Comparison of ENCODE assay signal across 16 cellular contexts in the genomic region with DNA sequence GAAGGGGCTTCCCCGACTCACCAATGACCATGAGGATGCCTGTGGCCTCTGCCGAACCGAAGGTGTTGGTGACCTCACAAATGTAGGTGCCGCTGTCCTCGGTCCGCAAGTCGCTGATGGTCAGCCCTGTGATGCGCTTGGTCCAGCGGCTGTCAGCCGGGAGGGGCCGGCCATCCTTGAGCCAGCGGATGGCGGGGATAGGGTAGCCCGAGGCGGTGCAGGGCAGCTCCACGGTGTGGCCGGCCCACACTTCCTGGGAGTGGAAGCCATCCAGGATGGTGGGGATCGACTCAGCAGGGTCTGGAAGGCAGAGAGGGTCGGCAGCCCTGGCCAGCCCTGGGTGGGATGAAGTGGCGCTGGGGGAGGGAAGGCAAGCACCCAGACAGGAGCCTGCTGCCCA.
DNase-seq lines count a peak whose midpoint lies in the region; ATAC-seq and TF ChIP-seq lines count a peak whose summit lies in the region.
"Had no signal": no experiment of that assay in that cellular context is flagged by ENCODE, and none has a peak within 500 bp of the region (broad histone marks: within the 10 kb centered on the region; RNA-seq: fewer than 3 reads in every experiment).

No MANE protein-coding gene starts in this region.

- H3K4me1 ChIP-seq in SK-N-SH (ENCODE audit: control insufficient read depth in 1 of 2, insufficient read depth in 2 of 2, low read depth in 1 of 2, low read length in 1 of 2), result peaks cover 0 to 42% of the 10 kb centered on the region in 2 experiments; a peak in 2 of 4 replicates
- H3K4me1 ChIP-seq in neuronal stem cell (ENCODE audit: control insufficient read depth in 2 of 2, insufficient read depth in 1 of 2, low read depth in 1 of 2, low read length in 2 of 2), result peaks cover 3 to 8% of the 10 kb centered on the region in 2 donors
- H3K4me1 ChIP-seq: A549 had no signal

- POLR2A ChIA-PET in SK-N-SH (lab: Yijun Ruan, JAX), result no interaction called here

- H3K4ac ChIP-seq in neuronal stem cell (ENCODE audit: low read length), result no peak overlapping the region

- H3K27me3 ChIP-seq in SK-N-SH (ENCODE audit: insufficient read depth) (no peaks in the 10 kb centered on the region; the same call in 1 of the 2 replicates), neuronal stem cell (ENCODE audit: control insufficient read depth in 3 of 3, insufficient read depth in 3 of 3, low read depth in 1 of 3, low read length in 3 of 3) (peaks cover 0 to 8% (median 4%) of the 10 kb centered on the region in 3 experiments)

- H3K4me3 ChIP-seq in SK-N-SH (ENCODE audit: low read depth in 2 of 2, low read length in 1 of 2), result no peak overlapping the region
- no peak overlapping the region for H3K4me3 ChIP-seq in neuronal stem cell (ENCODE audit: low read length in 2 of 2)
- H3K4me3 ChIP-seq: A549; BLaER1 treated with 17β-estradiol and CSF1 and Interleukin-3, amounts not matched to agents 10 nM and 100 nM had no signal

- H2BK120ac ChIP-seq in neuronal stem cell (ENCODE audit: low read depth, low read length), result no peak overlapping the region

- H2AK5ac ChIP-seq in neuronal stem cell (ENCODE audit: low read depth, low read length), result no peak overlapping the region

- H3K36me3 ChIP-seq in SK-N-SH (replicated peaks in 1 of 2; ENCODE audit: control insufficient read depth in 1 of 2, insufficient read depth in 2 of 2, low read length in 1 of 2) (no peaks in the 10 kb centered on the region), neuronal stem cell (replicated peaks in 1 of 2; ENCODE audit: control insufficient read depth in 2 of 2, insufficient read depth in 2 of 2, low read length in 2 of 2) (no peaks in the 10 kb centered on the region)
- H3K36me3 ChIP-seq: BLaER1 treated with 17β-estradiol and CSF1 and Interleukin-3, amounts not matched to agents 10 nM and 100 nM had no signal

- no peak for TF ChIP-seq EP300 in SK-N-SH (IDR thresholded peaks at IDR 0.05; ENCODE audit: borderline replicate concordance in 1 of 2, low read depth in 1 of 2, low read length in 1 of 2)

- WGBS in SK-N-SH (ENCODE audit: low lambda C conversion rate), result 49% methylated on average over 2 of the region's 20 CpGs
- WGBS in neuronal stem cell (ENCODE audit: extremely low coverage in 2 of 2, insufficient read length in 2 of 2, insufficient replicate concordance in 1 of 2), 2 donors, result no CpG with 5 or more reads among the region's 20 CpGs

- no peak overlapping the region for H2AFZ ChIP-seq in SK-N-SH (ENCODE audit: low read depth)
- no peak overlapping the region for H2AFZ ChIP-seq in neuronal stem cell (ENCODE audit: low read length)

- no peak for TF ChIP-seq RAD21 in SK-N-SH (IDR thresholded peaks at IDR 0.05; ENCODE audit: low read length)

- no peak for TF ChIP-seq CTCF in SK-N-SH (IDR thresholded peaks at IDR 0.05)

- peak overlapping the region; percentile 83 for H3K14ac ChIP-seq in neuronal stem cell (ENCODE audit: low read length)

- H3K79me1 ChIP-seq in neuronal stem cell (ENCODE audit: low read depth, low read length), result no peaks in the 10 kb centered on the region

- ATAC-seq in SK-N-SH treated with all-trans-retinoic acid at 6 μM for 48 hours, result no peak
- ATAC-seq: A549; CD8-positive, alpha-beta T cell had no signal

- H3K9ac ChIP-seq in SK-N-SH, result no peak overlapping the region
- no peak overlapping the region for H3K9ac ChIP-seq in neuronal stem cell (ENCODE audit: low read depth, low read length, poor library complexity)
- H3K9ac ChIP-seq: BLaER1 treated with 17β-estradiol and CSF1 and Interleukin-3, amounts not matched to agents 10 nM and 100 nM had no signal

- H3K18ac ChIP-seq in neuronal stem cell (ENCODE audit: low read length), result peak overlapping the region; percentile 75

- H2BK12ac ChIP-seq in neuronal stem cell (ENCODE audit: low read length), result peak overlapping the region; percentile 85

- H2BK15ac ChIP-seq in neuronal stem cell (ENCODE audit: low read length), result peak overlapping the region; percentile 17

- H3K9me2 ChIP-seq in SK-N-SH, result no peaks in the 10 kb centered on the region

- H4K91ac ChIP-seq in neuronal stem cell (ENCODE audit: low read depth, low read length, poor library complexity), result no peak overlapping the region

- CTCF ChIA-PET in SK-N-SH (lab: Yijun Ruan, JAX), result interaction anchor here (1.6 to 4.2 kb wide), 2 partner anchors 81 to 283 kb away, joined by 3 to 23 read pairs; no protein-coding TSS in a partner anchor

- H3K23ac ChIP-seq in neuronal stem cell (ENCODE audit: low read depth, low read length, poor library complexity), result peak overlapping the region; percentile 57

- H3F3A ChIP-seq in SK-N-SH (replicated peaks; ENCODE audit: insufficient read depth), result no peaks in the 10 kb centered on the region

- H4K20me1 ChIP-seq in SK-N-SH (ENCODE audit: insufficient read depth), result no peaks in the 10 kb centered on the region

- DNase-seq in SK-N-SH (no peak), neuronal stem cell (ENCODE audit: low spot score) (no peak), NCI-H128 (lab: John Stamatoyannopoulos, UW; ENCODE audit: unreplicated experiment) (no peak), SKM-1 treated with dmso at 0.1 percent for 144 hours (lab: John Stamatoyannopoulos, UW; ENCODE audit: unreplicated experiment) (no peak)
- DNase-seq: AML-193; Caco-2; Calu3; CD4-positive, alpha-beta T cell; CD8-positive, alpha-beta T cell; DMS79 treated with DMSO at 0.1 percent for 48 hours; GF-D8 had no signal

- no peaks in the 10 kb centered on the region for H3K79me2 ChIP-seq in SK-N-SH (ENCODE audit: insufficient read depth)

- H4K8ac ChIP-seq in neuronal stem cell (ENCODE audit: low read depth, low read length), result no peak overlapping the region

- no peak overlapping the region for H2BK5ac ChIP-seq in neuronal stem cell (ENCODE audit: low read length)

- H3K9me3 ChIP-seq in SK-N-SH, result no peaks in the 10 kb centered on the region
- no peaks in the 10 kb centered on the region for H3K9me3 ChIP-seq in neuronal stem cell (replicated peaks in 1 of 2; ENCODE audit: control insufficient read depth in 2 of 2, insufficient read depth in 1 of 2, low read depth in 1 of 2, low read length in 2 of 2)
- H3K9me3 ChIP-seq: A549; BLaER1 treated with 17β-estradiol and CSF1 and Interleukin-3, amounts not matched to agents 10 nM and 100 nM; Caco-2 had no signal

- peak overlapping the region in 1 of 2 experiments; percentile 81; a peak in 2 of 4 replicates for H3K27ac ChIP-seq in SK-N-SH (ENCODE audit: low read depth in 2 of 2, low read length in 1 of 2)
- H3K27ac ChIP-seq in neuronal stem cell (replicated peaks; ENCODE audit: low read length), result no peak overlapping the region
- H3K27ac ChIP-seq: 22Rv1; A549; BLaER1 treated with 17β-estradiol and CSF1 and Interleukin-3, amounts not matched to agents 10 nM and 100 nM; C4-2B had no signal

- no peak overlapping the region for H3K4me2 ChIP-seq in SK-N-SH
- H3K4me2 ChIP-seq in neuronal stem cell (ENCODE audit: insufficient read depth, low read length, poor library complexity, severe bottlenecking), result no peak overlapping the region
- H3K4me2 ChIP-seq: A549; BLaER1 treated with 17β-estradiol and CSF1 and Interleukin-3, amounts not matched to agents 10 nM and 100 nM had no signal

TF ChIP-seq in SK-N-SH, 30 proteins besides CTCF, POLR2A, EP300 and RAD21:
- TF ChIP-seq FOXJ3 (CRISPR knock-in tag; IDR thresholded peaks at IDR 0.05) (0 out of 2 replicates have a peak, but pooled peaks have one; percentile 11), CHD2 (IDR thresholded peaks at IDR 0.05; ENCODE audit: low read length, partially characterized antibody) (no peak), NFIC (IDR thresholded peaks at IDR 0.05; ENCODE audit: borderline replicate concordance) (no peak), MEF2A (IDR thresholded peaks at IDR 0.05; ENCODE audit: borderline replicate concordance, low read depth) (no peak), MXI1 (IDR thresholded peaks at IDR 0.05; ENCODE audit: low read depth, low read length) (no peak), SIN3A (IDR thresholded peaks at IDR 0.05; ENCODE audit: borderline replicate concordance, low read depth, low read length) (no peak), RXRA (IDR thresholded peaks at IDR 0.05; ENCODE audit: borderline replicate concordance, low read depth) (no peak)

TF ChIP-seq in SK-N-SH treated with all-trans-retinoic acid at 6 μM for 48 hours, 23 proteins besides CTCF, POLR2A, EP300 and RAD21 (continues in another document):
- TF ChIP-seq ZNF565 (CRISPR knock-in tag; conservative IDR thresholded peaks at IDR 0.05; ENCODE audit: low read depth), result no peak
- no peak for TF ChIP-seq GLIS3 (CRISPR knock-in tag; IDR thresholded peaks at IDR 0.05)
- no peak for TF ChIP-seq ZFP30 (CRISPR knock-in tag; IDR thresholded peaks at IDR 0.05)
- TF ChIP-seq ESRRG (CRISPR knock-in tag; IDR thresholded peaks at IDR 0.05), result no peak
- TF ChIP-seq, protein P1, sequence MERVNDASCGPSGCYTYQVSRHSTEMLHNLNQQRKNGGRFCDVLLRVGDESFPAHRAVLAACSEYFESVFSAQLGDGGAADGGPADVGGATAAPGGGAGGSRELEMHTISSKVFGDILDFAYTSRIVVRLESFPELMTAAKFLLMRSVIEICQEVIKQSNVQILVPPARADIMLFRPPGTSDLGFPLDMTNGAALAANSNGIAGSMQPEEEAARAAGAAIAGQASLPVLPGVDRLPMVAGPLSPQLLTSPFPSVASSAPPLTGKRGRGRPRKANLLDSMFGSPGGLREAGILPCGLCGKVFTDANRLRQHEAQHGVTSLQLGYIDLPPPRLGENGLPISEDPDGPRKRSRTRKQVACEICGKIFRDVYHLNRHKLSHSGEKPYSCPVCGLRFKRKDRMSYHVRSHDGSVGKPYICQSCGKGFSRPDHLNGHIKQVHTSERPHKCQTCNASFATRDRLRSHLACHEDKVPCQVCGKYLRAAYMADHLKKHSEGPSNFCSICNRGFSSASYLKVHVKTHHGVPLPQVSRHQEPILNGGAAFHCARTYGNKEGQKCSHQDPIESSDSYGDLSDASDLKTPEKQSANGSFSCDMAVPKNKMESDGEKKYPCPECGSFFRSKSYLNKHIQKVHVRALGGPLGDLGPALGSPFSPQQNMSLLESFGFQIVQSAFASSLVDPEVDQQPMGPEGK (CRISPR knock-in tag; IDR thresholded peaks at IDR 0.05; ENCODE audit: borderline replicate concordance), result no peak
- no peak for TF ChIP-seq ZNF8 (CRISPR knock-in tag; IDR thresholded peaks at IDR 0.05)
- TF ChIP-seq ZC3H10 (CRISPR knock-in tag; IDR thresholded peaks at IDR 0.05), result no peak
- TF ChIP-seq BACH2 (CRISPR knock-in tag; IDR thresholded peaks at IDR 0.05; ENCODE audit: borderline replicate concordance), result no peak
- TF ChIP-seq OSR1 (CRISPR knock-in tag; IDR thresholded peaks at IDR 0.05), result no peak
- TF ChIP-seq TCF4 (CRISPR knock-in tag; IDR thresholded peaks at IDR 0.05; ENCODE audit: borderline replicate concordance), result no peak
